18 cellular contexts compared by ENCODE assay signal in genomic region chr15:34900748-34901147, GRCh38.
DNase-seq lines count a peak whose midpoint lies in the region; ATAC-seq and TF ChIP-seq lines count a peak whose summit lies in the region.
"Had no signal": no experiment of that assay in that cellular context is flagged by ENCODE, and none has a peak within 500 bp of the region (broad histone marks: within the 10 kb centered on the region; RNA-seq: fewer than 3 reads in every experiment).

No MANE protein-coding gene starts in this region.

- POLR2A ChIA-PET in HEK293T (lab: Yijun Ruan, JAX), result no interaction called here

- H3K27ac Mint-ChIP-seq in nephron, result peak overlapping the region; percentile 69 to 83 (median 77)
- H3K27ac Mint-ChIP-seq: H9 had no signal

- H3K27me3 Mint-ChIP-seq in nephron (ENCODE audit: low read depth), result no peaks in the 10 kb centered on the region

- no peaks in the 10 kb centered on the region for H3K9me3 Mint-ChIP-seq in nephron
- H3K9me3 Mint-ChIP-seq: H9 had no signal

- DNase-seq in LHCN-M2 (ENCODE audit: low read depth) (peak; percentile 21), NCI-H69 (lab: John Stamatoyannopoulos, UW) (peak; percentile 13), left cardiac atrium (no peak), NCI-H510A (lab: John Stamatoyannopoulos, UW) (no peak), HEK293T (ENCODE audit: extremely low spot score) (no peak), GM19238 (ENCODE audit: insufficient read length, low spot score) (no peak)
- DNase-seq: DMS153, EL, H9, IMR-90, Karpas-422, NCI-H1105, NCI-H2029, NCI-H2227 treated with DMSO at 0.1 percent for 48 hours, NCI-H526, PC-3 had no signal

- peaks cover 21% of the 10 kb centered on the region for H3K4me1 Mint-ChIP-seq in nephron
- H3K4me1 Mint-ChIP-seq: H9 had no signal

- H3K36me3 Mint-ChIP-seq in nephron (ENCODE audit: low read depth), result peaks cover 61% of the 10 kb centered on the region

- TF ChIP-seq CTCF in nephron (IDR thresholded peaks at IDR 0.05; ENCODE audit: unreplicated experiment in 3 of 3), result no peak

- intact Hi-C loops in left cardiac atrium (cut with DNase I), result loop anchor here in 1 of 2 donors (5.0 kb wide), 3 partner anchors 88 to 188 kb away; partner anchors contain the start of gene ACTC1

- CTCF ChIA-PET in HEK293T (lab: Yijun Ruan, JAX), result no interaction called here

- H3K4me3 Mint-ChIP-seq in nephron, result peak overlapping the region in 1 of 3 experiments; percentile 27
- H3K4me3 Mint-ChIP-seq: H9 had no signal

- ATAC-seq in left cardiac atrium (peak; percentile 83 to 88), HG02623 (IDR thresholded peaks at IDR 0.05; ENCODE audit: unreplicated experiment) (no peak)
- ATAC-seq: PC-3 had no signal

TF ChIP-seq in HEK293T, 16 proteins besides CTCF, POLR2A, EP300 and RAD21:
- TF ChIP-seq PKNOX1 (IDR thresholded peaks at IDR 0.05) (no peak), L3MBTL2 (conservative IDR thresholded peaks at IDR 0.05) (no peak), LEF1 (IDR thresholded peaks at IDR 0.05; ENCODE audit: borderline replicate concordance) (no peak), FOXM1 (IDR thresholded peaks at IDR 0.05; ENCODE audit: borderline replicate concordance) (no peak), FOXK2 (IDR thresholded peaks at IDR 0.05) (no peak), ARNT (IDR thresholded peaks at IDR 0.05) (no peak), FOXA1 (IDR thresholded peaks at IDR 0.05) (no peak), SP1 (IDR thresholded peaks at IDR 0.05) (no peak), ZNF384 (IDR thresholded peaks at IDR 0.05) (no peak), NFRKB (IDR thresholded peaks at IDR 0.05) (no peak), TARDBP (IDR thresholded peaks at IDR 0.05) (no peak), HDGF (IDR thresholded peaks at IDR 0.05; ENCODE audit: borderline replicate concordance) (no peak), BHLHE40 (IDR thresholded peaks at IDR 0.05; ENCODE audit: borderline replicate concordance) (no peak), ELF4 (IDR thresholded peaks at IDR 0.05) (no peak), CTBP1 (IDR thresholded peaks at IDR 0.05; ENCODE audit: borderline replicate concordance) (no peak), SUZ12 (IDR thresholded peaks at IDR 0.05) (no peak)

Comparison
In these comparisons a context has a peak if more than half of its experiments do, and no peak if none do; other contexts are left out.
1. DNase-seq: peak in LHCN-M2 (single experiment) and NCI-H69 (single experiment); none in left cardiac atrium (single experiment), NCI-H510A (single experiment), HEK293T (single experiment) and GM19238 (single experiment).